In the genomic region with DNA sequence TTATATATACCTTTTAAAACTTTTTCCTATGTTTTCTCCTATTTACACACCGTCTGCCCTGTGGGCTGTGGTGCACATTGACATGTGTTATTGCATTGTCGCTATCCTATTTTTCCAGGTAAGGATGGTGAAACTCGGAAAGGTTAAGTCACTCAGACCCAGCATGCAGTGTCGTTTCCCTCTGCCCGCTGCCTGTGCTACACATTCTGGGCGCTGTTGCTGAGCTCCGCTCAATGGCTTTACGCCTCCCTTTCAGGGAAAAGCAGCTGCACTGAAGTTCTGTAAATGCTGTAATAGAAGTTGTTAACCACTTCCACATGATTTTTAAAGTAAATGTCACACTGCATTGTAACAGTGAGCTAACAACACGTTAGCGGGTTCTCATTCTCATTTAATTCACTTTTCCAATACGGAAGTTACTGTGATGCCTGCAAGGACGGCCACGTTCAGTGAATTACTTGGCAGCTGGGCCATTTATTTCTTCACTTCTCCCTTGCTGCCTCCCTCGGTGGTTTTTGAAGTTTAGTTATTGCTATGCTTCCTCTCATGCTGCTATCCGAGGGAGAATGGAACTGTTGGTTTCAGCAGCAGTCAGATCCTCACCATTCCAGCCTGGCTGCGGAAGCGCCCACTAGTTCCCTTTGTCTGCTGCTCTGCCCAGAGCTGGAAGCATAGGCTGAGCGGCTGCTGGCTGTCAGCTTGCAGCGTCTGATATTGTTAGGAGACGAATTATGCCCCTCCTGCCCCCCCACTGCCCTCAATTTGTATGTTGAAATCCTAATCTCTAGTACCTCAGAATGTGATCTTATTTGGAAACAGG, we compare ENCODE assay signal across 1 cellular context.
TF ChIP-seq lines count a peak whose summit lies in the region.

No MANE protein-coding gene starts in this region.

TF ChIP-seq in H1, 55 proteins besides CTCF, POLR2A, EP300 and RAD21 (continued from another document):
- no peak for TF ChIP-seq GTF2F1 (IDR thresholded peaks at IDR 0.05; ENCODE audit: borderline replicate concordance, low read depth, low read length)
- no peak for TF ChIP-seq RXRA (IDR thresholded peaks at IDR 0.05; ENCODE audit: insufficient read depth, low read depth, low read length)
- no peak for TF ChIP-seq ZNF274 (IDR thresholded peaks at IDR 0.05; ENCODE audit: borderline replicate concordance, extremely low read depth, low read length)
- TF ChIP-seq CEBPB (IDR thresholded peaks at IDR 0.05; ENCODE audit: low read depth, low read length) = no peak
- no peak for TF ChIP-seq KDM1A (IDR thresholded peaks at IDR 0.05; ENCODE audit: borderline replicate concordance, low read length)
- TF ChIP-seq, protein P1, sequence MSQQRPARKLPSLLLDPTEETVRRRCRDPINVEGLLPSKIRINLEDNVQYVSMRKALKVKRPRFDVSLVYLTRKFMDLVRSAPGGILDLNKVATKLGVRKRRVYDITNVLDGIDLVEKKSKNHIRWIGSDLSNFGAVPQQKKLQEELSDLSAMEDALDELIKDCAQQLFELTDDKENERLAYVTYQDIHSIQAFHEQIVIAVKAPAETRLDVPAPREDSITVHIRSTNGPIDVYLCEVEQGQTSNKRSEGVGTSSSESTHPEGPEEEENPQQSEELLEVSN (IDR thresholded peaks at IDR 0.05) = no peak
- TF ChIP-seq BACH1 (IDR thresholded peaks at IDR 0.05; ENCODE audit: low read length) = no peak
- TF ChIP-seq GABPA (IDR thresholded peaks at IDR 0.05; ENCODE audit: borderline replicate concordance, insufficient read depth, low read length) = no peak
- no peak for TF ChIP-seq NANOG (IDR thresholded peaks at IDR 0.05; ENCODE audit: insufficient read depth, low read depth, low read length, poor library complexity, severe bottlenecking)
- no peak for TF ChIP-seq FOSL1 (IDR thresholded peaks at IDR 0.05; ENCODE audit: insufficient read depth, low read depth, low read length)
